In the genomic region with DNA sequence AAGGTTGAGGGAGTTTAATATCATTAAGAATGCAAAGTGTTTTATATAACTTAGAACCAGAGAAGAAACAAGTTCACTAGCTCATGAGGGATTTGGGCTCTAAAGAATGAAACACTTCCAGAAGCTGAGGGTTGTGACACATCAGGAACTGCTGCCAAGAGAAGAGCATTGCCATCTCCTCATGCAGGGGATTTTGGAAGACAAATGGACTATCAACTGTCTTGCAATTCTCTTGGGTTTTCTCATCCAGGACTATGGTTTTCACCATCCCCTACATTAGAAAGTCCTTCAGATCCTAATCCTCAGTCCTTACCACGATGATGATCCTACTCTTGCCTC, we compare ENCODE assay signal across 27 cellular contexts. TPM values are rescaled to one million over a fixed set of nuclear protein-coding genes. Genes with fewer than 3 reads are reported as not detected.
"Had no signal": no experiment of that assay in that cellular context is flagged by ENCODE, and none has a peak within 500 bp of the region (broad histone marks: within the 10 kb centered on the region; RNA-seq: fewer than 3 reads in every experiment).

No MANE protein-coding gene starts in this region.

- H3K4me3 ChIP-seq: ascending aorta, cardiac muscle cell, coronary artery, dorsolateral prefrontal cortex, left ventricle myocardium inferior, lung, ovary, stomach, thyroid gland, upper lobe of left lung, vagina had no signal

- H3K27ac ChIP-seq: ascending aorta, cardiac muscle cell, coronary artery, dorsolateral prefrontal cortex, foreskin keratinocyte, left ventricle myocardium inferior, neutrophil, ovary, stomach, thyroid gland, upper lobe of left lung, vagina, VCaP had no signal

- ATAC-seq: foreskin keratinocyte; stimulated activated naive B cell treated with anti-CD40 and anti-IgM and Interleukin-4, amounts not matched to agents 10 μg/mL and 1 μg/mL and 100 μg/mL, for 72 hours had no signal

- H3K4me1 ChIP-seq: ascending aorta, foreskin keratinocyte, left ventricle myocardium inferior, stomach, thyroid gland, upper lobe of left lung, vagina had no signal

- H3K27me3 ChIP-seq: ascending aorta, neutrophil, ovary, stomach, thyroid gland, upper lobe of left lung, vagina had no signal

- H3K36me3 ChIP-seq: ascending aorta, cardiac muscle cell, left ventricle myocardium inferior, neutrophil, ovary, stomach, thyroid gland, upper lobe of left lung, vagina had no signal

- H3K9me3 ChIP-seq: ascending aorta, left ventricle myocardium inferior, neutrophil, ovary, stomach, thyroid gland, upper lobe of left lung, vagina had no signal

- DNase-seq: activated CD4-positive, alpha-beta T cell treated with anti-CD3 and anti-CD28 coated beads for 4 hours; activated CD4-positive, alpha-beta T cell treated with anti-CD3 and anti-CD28 coated beads, Interleukin-2, amount 50 U/mL, for 48 hours; activated CD8-positive, alpha-beta memory T cell treated with anti-CD3 and anti-CD28 coated beads for 24 hours; activated effector memory CD4-positive, alpha-beta T cell treated with anti-CD3 and anti-CD28 coated beads, Interleukin-2, amount 50 U/mL, for 16 hours; activated naive CD4-positive, alpha-beta T cell treated with anti-CD3 and anti-CD28 coated beads, Interleukin-2, amount 10 ng/mL, durations not matched to agents 7 days and 5 days; activated naive CD8-positive, alpha-beta T cell treated with anti-CD3 and anti-CD28 coated beads, Interleukin-2, amount 10 ng/mL, durations not matched to agents 7 days and 5 days; dorsolateral prefrontal cortex; effector memory CD4-positive, alpha-beta T cell; erythroblast; foreskin keratinocyte; left ventricle myocardium inferior; nephron progenitor cell; ovary; stimulated activated CD4-positive, alpha-beta T cell treated with anti-CD3 and anti-CD28 coated beads, Interleukin-15, amount 100 ng/mL, for 24 hours; stimulated activated CD4-positive, alpha-beta T cell treated with anti-CD3 and anti-CD28 coated beads, Interleukin-2, amount 100 ng/mL, for 24 hours; stimulated activated naive B cell treated with anti-CD40 and anti-IgM and Interleukin-4, amounts not matched to agents 10 μg/mL and 1 μg/mL and 100 μg/mL, for 72 hours; stomach; thyroid gland; upper lobe of left lung had no signal

RNA-seq across cellular contexts. Expression of gene KL, which starts 59.7 kb away (rescaled TPM):
- total RNA-seq: cardiac muscle cell, foreskin keratinocyte had no signal
- polyA plus RNA-seq: cardiac muscle cell, fibroblast of lung, foreskin keratinocyte had no signal
